Comparison of ENCODE assay signal across 9 cellular contexts in the genomic region with DNA sequence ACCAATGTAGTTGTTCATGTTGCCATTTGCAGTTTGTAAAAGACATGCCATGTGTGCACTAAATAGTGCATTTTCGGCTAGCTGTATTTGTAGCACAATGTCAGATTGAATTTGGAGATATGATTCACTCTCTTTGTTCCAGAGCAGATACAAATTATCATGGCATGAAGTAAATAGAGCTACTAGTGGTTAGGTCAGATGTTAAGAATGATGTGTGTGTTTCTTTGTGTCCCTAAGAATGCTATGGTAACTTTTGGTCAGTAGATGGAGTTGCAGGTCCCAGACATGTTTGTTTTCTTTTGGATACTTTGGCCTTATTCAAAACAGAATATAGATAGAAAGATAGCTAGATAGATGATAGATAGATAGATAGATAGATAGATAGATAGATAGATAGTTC.
DNase-seq lines count a peak whose midpoint lies in the region; ATAC-seq and TF ChIP-seq lines count a peak whose summit lies in the region.
"Had no signal": no experiment of that assay in that cellular context is flagged by ENCODE, and none has a peak within 500 bp of the region (broad histone marks: within the 10 kb centered on the region; RNA-seq: fewer than 3 reads in every experiment).

No MANE protein-coding gene starts in this region.

- POLR2A ChIA-PET in Panc1 (lab: Charles Lee): no interaction called here

- H3K27ac ChIP-seq in GM23248 (no peak overlapping the region), Panc1 (ENCODE audit: low read length) (no peak overlapping the region), foreskin keratinocyte (no peak overlapping the region)

- no peaks in the 10 kb centered on the region for H3K9me3 Mint-ChIP-seq in mesothelial cell of epicardium
- H3K9me3 Mint-ChIP-seq: dendritic cell treated with granulocyte-macrophage colony-stimulating factor and Interleukin-4, amounts not matched to agents 40 ng/mL and 50 ng/mL, for 4 days had no signal

- no peaks in the 10 kb centered on the region for H3K27me3 Mint-ChIP-seq in mesothelial cell of epicardium (ENCODE audit: low read depth)
- H3K27me3 Mint-ChIP-seq: dendritic cell treated with granulocyte-macrophage colony-stimulating factor and Interleukin-4, amounts not matched to agents 40 ng/mL and 50 ng/mL, for 4 days had no signal

- TF ChIP-seq CTCF in Panc1 (IDR thresholded peaks at IDR 0.05) (peak; percentile 59; the same call in 1 of the 2 replicates), foreskin keratinocyte (conservative IDR thresholded peaks at IDR 0.05) (peak; percentile 61), mesothelial cell of epicardium (IDR thresholded peaks at IDR 0.05; ENCODE audit: unreplicated experiment) (no peak)

- H2AFZ ChIP-seq in GM23248: peak overlapping the region; percentile 25; the same call in 1 of the 2 replicates

- no peaks in the 10 kb centered on the region for H3K9me3 ChIP-seq in GM23248 (ENCODE audit: low read depth)
- H3K9me3 ChIP-seq in Panc1 (ENCODE audit: control insufficient read depth, insufficient read depth, low read depth, low read length): no peaks in the 10 kb centered on the region

- H3K4me3 Mint-ChIP-seq in mesothelial cell of epicardium: no peak overlapping the region
- H3K4me3 Mint-ChIP-seq: dendritic cell treated with granulocyte-macrophage colony-stimulating factor and Interleukin-4, amounts not matched to agents 40 ng/mL and 50 ng/mL, for 4 days had no signal

- 0 out of 2 replicates have a peak, but pooled peaks have one; percentile 42 for ATAC-seq in Panc1
- ATAC-seq in foreskin keratinocyte: peak; percentile 68
- no peak for ATAC-seq in HG03378 (IDR thresholded peaks at IDR 0.05; ENCODE audit: unreplicated experiment)

- H3K36me3 ChIP-seq in GM23248 (ENCODE audit: low read depth): no peaks in the 10 kb centered on the region
- no peaks in the 10 kb centered on the region for H3K36me3 ChIP-seq in Panc1 (ENCODE audit: control insufficient read depth, insufficient read depth, low read length)

- H3K27me3 ChIP-seq in GM23248 (replicated peaks; ENCODE audit: insufficient read depth) (no peaks in the 10 kb centered on the region), Panc1 (ENCODE audit: control insufficient read depth, insufficient read depth, low read length) (no peaks in the 10 kb centered on the region), foreskin keratinocyte (no peaks in the 10 kb centered on the region)

- H3F3A ChIP-seq in GM23248 (ENCODE audit: insufficient read depth): no peaks in the 10 kb centered on the region

- 0 out of 2 replicates have a peak overlapping the region, but pooled peaks have one; percentile 11 for H3K9ac ChIP-seq in GM23248

- H3K27ac Mint-ChIP-seq in mesothelial cell of epicardium: no peak overlapping the region
- H3K27ac Mint-ChIP-seq: dendritic cell treated with granulocyte-macrophage colony-stimulating factor and Interleukin-4, amounts not matched to agents 40 ng/mL and 50 ng/mL, for 4 days had no signal

- DNase-seq in AG08395 (ENCODE audit: low spot score) (peak; percentile 68), GM23248 (peak; percentile 76), Panc1 (ENCODE audit: low read depth, low spot score) (no peak), foreskin keratinocyte (peak; percentile 17 to 52), amygdala (lab: John Stamatoyannopoulos, UW) (no peak), cardiac septum (ENCODE audit: low spot score) (no peak), mesothelial cell of epicardium (ENCODE audit: low spot score in 2 of 2, unreplicated experiment in 2 of 2) (no peak)

- no TSS peak for BruUV-seq in Panc1 (replicated peaks; lab: Mats Ljungman, UMichigan)

- no peaks in the 10 kb centered on the region for H4K20me1 ChIP-seq in GM23248 (ENCODE audit: insufficient read depth)

- H3K4me2 ChIP-seq in GM23248 (ENCODE audit: unreplicated experiment): peak overlapping the region; percentile 28

- CTCF ChIA-PET in Panc1 (lab: Charles Lee): no interaction called here

- H3K4me1 ChIP-seq in GM23248 (ENCODE audit: insufficient read depth) (peaks cover 11% of the 10 kb centered on the region), Panc1 (ENCODE audit: control insufficient read depth, insufficient read depth, low read length) (no peaks in the 10 kb centered on the region), foreskin keratinocyte (no peaks in the 10 kb centered on the region)

- H3K36me3 Mint-ChIP-seq in mesothelial cell of epicardium: no peaks in the 10 kb centered on the region

- H3K9me2 ChIP-seq in GM23248 (ENCODE audit: insufficient read depth): no peaks in the 10 kb centered on the region

- H3K4me1 Mint-ChIP-seq in mesothelial cell of epicardium: peaks cover 5% of the 10 kb centered on the region

- WGBS in GM23248 (ENCODE audit: low coverage in 1 of 2, low lambda C conversion rate in 2 of 2, missing lambda C conversion rate in 2 of 2), 2 experiments: 0 to 3% methylated on average over 1 of the region's 1 CpG

- H3K79me2 ChIP-seq in GM23248 (ENCODE audit: insufficient read depth): no peaks in the 10 kb centered on the region

- intact Hi-C loops in Panc1 (cut with micrococcal nuclease; ENCODE audit: unreplicated experiment): no loop called here
- intact Hi-C loops in cardiac septum (cut with DNase I): no loop called here

- in situ Hi-C loops in GM23248 (cut with MboI): no loop called here
- in situ Hi-C loops in Panc1 (cut with HindIII; ENCODE audit: low pct_unique_long_range_greater_than_20kb, low sequenced_read_pairs): no loop called here

- H3K4me3 ChIP-seq in GM23248: peak overlapping the region; percentile 6; the same call in 1 of the 2 replicates
- no peak overlapping the region for H3K4me3 ChIP-seq in Panc1 (ENCODE audit: low read depth in 2 of 2, low read length in 2 of 2)

Comparison
In these comparisons a context has a peak if more than half of its experiments do, and no peak if none do; other contexts are left out.
1. DNase-seq: peak in AG08395 (single experiment), GM23248 (single experiment) and foreskin keratinocyte (2 of 2); none in Panc1 (single experiment), amygdala (0 of 56), cardiac septum (single experiment) and mesothelial cell of epicardium (0 of 2).